8 cellular contexts compared by ENCODE assay signal in the genomic region with DNA sequence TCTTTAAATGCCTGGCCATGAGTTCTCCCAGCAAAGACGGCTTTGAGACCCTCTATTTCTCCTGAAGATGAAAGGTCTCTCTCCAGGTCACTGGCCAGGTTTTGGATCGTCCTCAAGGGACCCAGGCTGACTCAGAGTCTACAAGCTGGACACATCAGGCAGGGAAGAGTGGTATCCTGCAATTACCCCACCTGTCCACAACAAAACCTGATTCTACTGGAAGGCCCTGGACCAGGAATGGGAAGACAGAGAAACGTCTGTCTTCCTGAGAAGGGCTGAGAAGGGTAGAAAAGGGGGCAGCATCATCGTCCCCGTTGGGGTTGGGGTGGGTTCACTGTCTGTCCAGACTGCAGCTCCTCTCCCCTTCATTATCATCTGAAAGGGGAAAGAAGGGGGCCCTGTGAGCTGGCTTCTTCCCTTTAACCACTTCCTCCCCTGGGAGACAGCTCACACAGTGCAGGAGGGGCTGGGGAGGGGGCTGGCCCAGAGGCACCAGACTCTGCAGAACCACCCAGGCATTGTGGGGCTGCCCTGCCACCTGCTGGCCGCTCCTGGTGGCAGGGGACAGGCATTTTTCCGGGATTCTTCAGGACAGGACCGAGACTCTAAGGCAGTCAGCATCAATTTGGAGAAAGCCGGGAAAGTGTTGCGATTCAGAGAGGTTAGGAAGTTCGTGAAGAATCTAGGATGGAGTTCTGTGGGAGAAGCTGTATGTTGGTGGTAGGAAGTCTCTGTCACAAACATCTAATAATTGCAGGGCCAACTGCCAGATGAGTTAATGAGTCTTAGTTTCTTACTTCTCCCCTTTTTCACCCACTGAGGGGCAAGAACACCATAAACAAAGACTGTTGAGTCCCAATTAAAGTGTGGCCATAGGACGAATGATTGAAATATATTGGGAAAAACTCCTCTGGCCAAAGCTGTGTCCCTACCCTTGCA. TPM values are rescaled to one million over a fixed set of nuclear protein-coding genes. Genes with fewer than 3 reads are reported as not detected.
DNase-seq lines count a peak whose midpoint lies in the region; ATAC-seq and TF ChIP-seq lines count a peak whose summit lies in the region.

No MANE protein-coding gene starts in this region.

- H3K4me3 Mint-ChIP-seq in activated CD4-positive, alpha-beta T cell treated with anti-CD3 and anti-CD28 coated beads, Interleukin-2, amount 10 ng/mL, durations not matched to agents 24 days and 14 days: no peak overlapping the region

- peak; percentile 74 to 89 (median 82) for TF ChIP-seq CTCF in esophagus squamous epithelium (IDR thresholded peaks at IDR 0.05)
- TF ChIP-seq CTCF in transverse colon (IDR thresholded peaks at IDR 0.05): peak; percentile 64 to 86 (median 80)

- H3K27me3 ChIP-seq in MG63 (no peaks in the 10 kb centered on the region), esophagus squamous epithelium (peaks cover 0 to 26% (median 0%) of the 10 kb centered on the region in 4 donors), transverse colon (no peaks in the 10 kb centered on the region)

- in situ Hi-C loops in G401 (cut with HindIII; ENCODE audit: low sequenced_read_pairs) (no loop called here), transverse colon (cut with MboI; ENCODE audit: low pct_ligation_motif_present in 1 of 4, low pct_unique_long_range_greater_than_20kb in 1 of 4, low sequenced_read_pairs in 3 of 4) (loop anchor here in 2 of 4 donors (5.0 to 25.0 kb wide), 2 partner anchors 338 to 473 kb away; no protein-coding TSS in a partner anchor)

- TF ChIP-seq POLR2A in esophagus squamous epithelium (IDR thresholded peaks at IDR 0.05) (no peak), transverse colon (IDR thresholded peaks at IDR 0.05) (no peak)

- no peaks in the 10 kb centered on the region for H3K36me3 Mint-ChIP-seq in activated CD4-positive, alpha-beta T cell treated with anti-CD3 and anti-CD28 coated beads, Interleukin-2, amount 10 ng/mL, durations not matched to agents 24 days and 14 days (ENCODE audit: low read depth)

- H3K27ac ChIP-seq in esophagus squamous epithelium (no peak overlapping the region), transverse colon (no peak overlapping the region)

- no peak for TF ChIP-seq EP300 in transverse colon (IDR thresholded peaks at IDR 0.05; ENCODE audit: low read depth)

- H3K4me3 ChIP-seq in MG63 (no peak overlapping the region), esophagus squamous epithelium (no peak overlapping the region), transverse colon (no peak overlapping the region)

- H3K27ac Mint-ChIP-seq in activated CD4-positive, alpha-beta T cell treated with anti-CD3 and anti-CD28 coated beads, Interleukin-2, amount 10 ng/mL, durations not matched to agents 24 days and 14 days: no peak overlapping the region

- H3K27me3 Mint-ChIP-seq in activated CD4-positive, alpha-beta T cell treated with anti-CD3 and anti-CD28 coated beads, Interleukin-2, amount 10 ng/mL, durations not matched to agents 24 days and 14 days: peaks cover 3% of the 10 kb centered on the region

- DNase-seq in G401 (ENCODE audit: low spot score): peak; percentile 28
- peak; percentile 53 for DNase-seq in MG63
- DNase-seq in activated CD4-positive, alpha-beta T cell treated with anti-CD3 and anti-CD28 coated beads, Interleukin-2, amount 10 ng/mL, durations not matched to agents 24 days and 14 days: peak; percentile 70
- DNase-seq in esophagus squamous epithelium (lab: John Stamatoyannopoulos, UW): no peak
- peak; percentile 27 for DNase-seq in mucosa of gallbladder (ENCODE audit: low spot score)
- DNase-seq in transverse colon: peak; percentile 27
- no peak for DNase-seq in NCI-H2081 (lab: John Stamatoyannopoulos, UW)

- no peak for ATAC-seq in GM19397 (IDR thresholded peaks at IDR 0.05; ENCODE audit: unreplicated experiment)

- H3K9me3 Mint-ChIP-seq in activated CD4-positive, alpha-beta T cell treated with anti-CD3 and anti-CD28 coated beads, Interleukin-2, amount 10 ng/mL, durations not matched to agents 24 days and 14 days: peaks cover 4% of the 10 kb centered on the region

- H3K4me1 ChIP-seq in esophagus squamous epithelium (peaks cover 0 to 41% (median 14%) of the 10 kb centered on the region in 3 donors), transverse colon (no peaks in the 10 kb centered on the region)

- H3K4me1 Mint-ChIP-seq in activated CD4-positive, alpha-beta T cell treated with anti-CD3 and anti-CD28 coated beads, Interleukin-2, amount 10 ng/mL, durations not matched to agents 24 days and 14 days: no peaks in the 10 kb centered on the region

- no peaks in the 10 kb centered on the region for H3K36me3 ChIP-seq in MG63
- no peaks in the 10 kb centered on the region for H3K36me3 ChIP-seq in esophagus squamous epithelium
- H3K36me3 ChIP-seq in transverse colon: no peaks in the 10 kb centered on the region

- intact Hi-C loops in activated CD4-positive, alpha-beta T cell treated with anti-CD3 and anti-CD28 coated beads, Interleukin-2, amount 10 ng/mL, durations not matched to agents 24 days and 14 days (cut with micrococcal nuclease): no loop called here
- intact Hi-C loops in esophagus squamous epithelium (cut with DNase I): loop anchor here (5.0 kb wide), 1 partner anchor 473 kb away; no protein-coding TSS in a partner anchor
- intact Hi-C loops in transverse colon (cut with DNase I; ENCODE audit: low total_unique reads): loop anchor here (5.0 kb wide), 1 partner anchor 473 kb away; no protein-coding TSS in a partner anchor

- WGBS in esophagus squamous epithelium, 2 donors: 18 to 37% methylated on average over 9 of the region's 12 CpGs
- 25% methylated on average over 12 of the region's 12 CpGs; no CpG with 5 or more reads in 1 of the 2 donors for WGBS in transverse colon (ENCODE audit: low coverage in 1 of 2), 2 donors

- H3K9me3 ChIP-seq in MG63 (no peaks in the 10 kb centered on the region), esophagus squamous epithelium (no peaks in the 10 kb centered on the region), transverse colon (no peaks in the 10 kb centered on the region)

RNA-seq across cellular contexts. Expression of a gene that starts 57.6 kb away (rescaled TPM):
- total RNA-seq in G401 (2014; rRNA removed; shearing (Covaris generic)): not detected in 2 replicates
- not detected in 2 replicates for total RNA-seq in MG63 (2014; rRNA removed; shearing (Covaris generic); ENCODE audit: low replicate concordance)
- total RNA-seq in activated CD4-positive, alpha-beta T cell treated with anti-CD3 and anti-CD28 coated beads, Interleukin-2, amount 10 ng/mL, durations not matched to agents 24 days and 14 days: not detected in 2 replicates
- total RNA-seq in esophagus squamous epithelium (under 1 TPM in 3 of 4 donors, not detected in 1; under 0.01 to 0.38 (median 0.12) TPM), mucosa of gallbladder (0.46 TPM), transverse colon (under 1 TPM in 3 of 4 donors, not detected in 1; 0.27 to 0.80 (median 0.48) TPM)

Comparison
In these comparisons a context has a peak if more than half of its experiments do, and no peak if none do; other contexts are left out.
1. DNase-seq: peak in G401 (single experiment), MG63 (single experiment), activated CD4-positive, alpha-beta T cell treated with anti-CD3 and anti-CD28 coated beads, Interleukin-2, amount 10 ng/mL, durations not matched to agents 24 days and 14 days (single experiment), mucosa of gallbladder (single experiment) and transverse colon (single experiment); none in esophagus squamous epithelium (single experiment) and NCI-H2081 (0 of 2).